In the genomic region with DNA sequence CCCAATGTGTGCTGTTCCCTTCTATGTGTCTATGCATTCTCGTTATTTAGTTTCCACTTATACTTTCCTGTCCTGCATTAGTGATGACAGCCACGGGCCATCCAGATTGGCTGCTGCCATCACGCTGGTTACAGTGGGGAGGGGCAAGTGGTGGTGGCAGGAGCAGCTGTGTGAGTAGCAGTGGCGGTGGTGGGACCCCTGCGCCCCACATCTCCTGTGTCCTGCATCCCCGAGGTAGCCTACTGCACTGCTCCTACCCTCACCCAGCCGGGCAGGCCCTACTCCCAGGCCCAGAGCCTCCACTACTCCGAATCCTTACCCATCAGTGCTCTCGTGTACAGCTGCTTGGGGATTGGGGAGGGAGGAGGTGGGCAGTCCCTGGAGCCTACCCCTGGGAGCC, we compare ENCODE assay signal across 16 cellular contexts.
A peak's percentile ranks its signal among the peaks of the same experiment; 100 is the strongest.
DNase-seq lines count a peak whose midpoint lies in the region; ATAC-seq and TF ChIP-seq lines count a peak whose summit lies in the region.
"Had no signal": no experiment of that assay in that cellular context is flagged by ENCODE, and none has a peak within 500 bp of the region (broad histone marks: within the 10 kb centered on the region; RNA-seq: fewer than 3 reads in every experiment).

No MANE protein-coding gene starts in this region.

- no peaks in the 10 kb centered on the region for H3K36me3 Mint-ChIP-seq in naive thymus-derived CD4-positive, alpha-beta T cell
- no peaks in the 10 kb centered on the region for H3K36me3 Mint-ChIP-seq in stimulated activated memory B cell treated with anti-CD40 and anti-IgM and Interleukin-4, amounts not matched to agents 10 μg/mL and 1 μg/mL and 100 μg/mL, for 72 hours
- H3K36me3 Mint-ChIP-seq: CD8-positive, alpha-beta T cell had no signal

- in situ Hi-C loops in ACHN (cut with HindIII; ENCODE audit: low pct_ligation_motif_present, low pct_unique_long_range_greater_than_20kb, low sequenced_read_pairs), result no loop called here

- TF ChIP-seq EP300 in suprapubic skin (IDR thresholded peaks at IDR 0.05), result no peak

- ATAC-seq in Right ventricle myocardium inferior (no peak), heart right ventricle (no peak), psoas muscle (no peak)
- ATAC-seq in naive thymus-derived CD4-positive, alpha-beta T cell, result peak; percentile 8
- ATAC-seq in stimulated activated memory B cell treated with anti-CD40 and anti-IgM and Interleukin-4, amounts not matched to agents 10 μg/mL and 1 μg/mL and 100 μg/mL, for 72 hours, result peak; percentile 34
- ATAC-seq: A549; CD8-positive, alpha-beta T cell; HepG2 had no signal

- TF ChIP-seq CTCF in heart right ventricle (IDR thresholded peaks at IDR 0.05), result no peak
- no peak for TF ChIP-seq CTCF in suprapubic skin (IDR thresholded peaks at IDR 0.05)
- TF ChIP-seq CTCF in psoas muscle (IDR thresholded peaks at IDR 0.05), result no peak

- CTCF ChIA-PET in naive thymus-derived CD4-positive, alpha-beta T cell (lab: Charles Lee), result no interaction called here

- no peak for TF ChIP-seq POLR2A in suprapubic skin (IDR thresholded peaks at IDR 0.05)

- H3K27ac ChIP-seq in heart right ventricle (no peak overlapping the region), suprapubic skin (no peak overlapping the region), psoas muscle (no peak overlapping the region)
- H3K27ac ChIP-seq in naive thymus-derived CD4-positive, alpha-beta T cell (ENCODE audit: low read depth, low read length), result no peak overlapping the region
- H3K27ac ChIP-seq: 22Rv1; A549; BLaER1 treated with 17β-estradiol and CSF1 and Interleukin-3, amounts not matched to agents 10 nM and 100 nM had no signal

- no peak overlapping the region for H3K27ac Mint-ChIP-seq in naive thymus-derived CD4-positive, alpha-beta T cell
- no peak overlapping the region for H3K27ac Mint-ChIP-seq in stimulated activated memory B cell treated with anti-CD40 and anti-IgM and Interleukin-4, amounts not matched to agents 10 μg/mL and 1 μg/mL and 100 μg/mL, for 72 hours
- H3K27ac Mint-ChIP-seq: CD8-positive, alpha-beta T cell; H9 had no signal

- WGBS in heart right ventricle, 2 donors, result 84 to 87% methylated on average over 9 of the region's 9 CpGs
- WGBS in suprapubic skin, result 91% methylated on average over 7 of the region's 9 CpGs
- WGBS in psoas muscle, 3 donors, result 85 to 90% (median 85%) methylated on average over 9 of the region's 9 CpGs

- H3K27me3 ChIP-seq in heart right ventricle (no peaks in the 10 kb centered on the region), suprapubic skin (no peaks in the 10 kb centered on the region), psoas muscle (ENCODE audit: insufficient read depth in 3 of 3, low read length in 2 of 3) (no peaks in the 10 kb centered on the region)
- no peaks in the 10 kb centered on the region for H3K27me3 ChIP-seq in naive thymus-derived CD4-positive, alpha-beta T cell (ENCODE audit: control insufficient read depth in 2 of 2, insufficient read depth in 2 of 2, low read length in 2 of 2)
- H3K27me3 ChIP-seq: BLaER1 treated with 17β-estradiol and CSF1 and Interleukin-3, amounts not matched to agents 10 nM and 100 nM had no signal

- no peaks in the 10 kb centered on the region for H3K36me3 ChIP-seq in heart right ventricle
- no peaks in the 10 kb centered on the region for H3K36me3 ChIP-seq in naive thymus-derived CD4-positive, alpha-beta T cell (ENCODE audit: control insufficient read depth in 2 of 3, insufficient read depth in 3 of 3, low read length in 3 of 3)
- H3K36me3 ChIP-seq in suprapubic skin, result no peaks in the 10 kb centered on the region
- no peaks in the 10 kb centered on the region for H3K36me3 ChIP-seq in psoas muscle (ENCODE audit: insufficient read depth in 1 of 2, low read depth in 1 of 2)
- H3K36me3 ChIP-seq: BLaER1 treated with 17β-estradiol and CSF1 and Interleukin-3, amounts not matched to agents 10 nM and 100 nM had no signal

- H3K27me3 Mint-ChIP-seq in naive thymus-derived CD4-positive, alpha-beta T cell, result no peaks in the 10 kb centered on the region
- H3K27me3 Mint-ChIP-seq in stimulated activated memory B cell treated with anti-CD40 and anti-IgM and Interleukin-4, amounts not matched to agents 10 μg/mL and 1 μg/mL and 100 μg/mL, for 72 hours, result no peaks in the 10 kb centered on the region

- DNase-seq in Right ventricle myocardium inferior (ENCODE audit: missing footprints), result peak; percentile 62
- no peak for DNase-seq in heart right ventricle
- DNase-seq in naive thymus-derived CD4-positive, alpha-beta T cell, result no peak
- no peak for DNase-seq in suprapubic skin (ENCODE audit: low spot score in 2 of 2)
- DNase-seq in psoas muscle, result no peak
- DNase-seq in ACHN, result no peak
- DNase-seq: Calu3; CD8-positive, alpha-beta T cell; DMS79 treated with DMSO at 0.1 percent for 48 hours; GF-D8; H9 had no signal

- POLR2A ChIA-PET in naive thymus-derived CD4-positive, alpha-beta T cell (lab: Charles Lee), result no interaction called here

- H3K9me3 ChIP-seq in heart right ventricle (peaks cover 0 to 68% (median 2%) of the 10 kb centered on the region in 11 donors), suprapubic skin (peaks cover 17% of the 10 kb centered on the region), psoas muscle (no peaks in the 10 kb centered on the region)
- H3K9me3 ChIP-seq in naive thymus-derived CD4-positive, alpha-beta T cell (ENCODE audit: control insufficient read depth in 2 of 3, low read length in 3 of 3), result no peaks in the 10 kb centered on the region
- H3K9me3 ChIP-seq: A549 had no signal

- H3K4me3 Mint-ChIP-seq in naive thymus-derived CD4-positive, alpha-beta T cell, result no peak overlapping the region
- no peak overlapping the region for H3K4me3 Mint-ChIP-seq in stimulated activated memory B cell treated with anti-CD40 and anti-IgM and Interleukin-4, amounts not matched to agents 10 μg/mL and 1 μg/mL and 100 μg/mL, for 72 hours
- H3K4me3 Mint-ChIP-seq: CD8-positive, alpha-beta T cell; H9 had no signal

- intact Hi-C loops in Right ventricle myocardium inferior (cut with DNase I) (no loop called here), heart right ventricle (cut with DNase I) (no loop called here), psoas muscle (cut with DNase I) (no loop called here)
- intact Hi-C loops in naive thymus-derived CD4-positive, alpha-beta T cell (cut with micrococcal nuclease), result no loop called here

- H3K4me1 Mint-ChIP-seq in naive thymus-derived CD4-positive, alpha-beta T cell, result no peaks in the 10 kb centered on the region
- no peaks in the 10 kb centered on the region for H3K4me1 Mint-ChIP-seq in stimulated activated memory B cell treated with anti-CD40 and anti-IgM and Interleukin-4, amounts not matched to agents 10 μg/mL and 1 μg/mL and 100 μg/mL, for 72 hours
- H3K4me1 Mint-ChIP-seq: H9 had no signal

- peaks cover 0 to 27% (median 11%) of the 10 kb centered on the region in 11 donors for H3K9me3 Mint-ChIP-seq in naive thymus-derived CD4-positive, alpha-beta T cell
- peaks cover 9% of the 10 kb centered on the region for H3K9me3 Mint-ChIP-seq in stimulated activated memory B cell treated with anti-CD40 and anti-IgM and Interleukin-4, amounts not matched to agents 10 μg/mL and 1 μg/mL and 100 μg/mL, for 72 hours

- H3K4me3 ChIP-seq in heart right ventricle, result no peak overlapping the region
- no peak overlapping the region for H3K4me3 ChIP-seq in naive thymus-derived CD4-positive, alpha-beta T cell (ENCODE audit: low read length)
- H3K4me3 ChIP-seq in suprapubic skin, result no peak overlapping the region
- H3K4me3 ChIP-seq in psoas muscle, result no peak overlapping the region
- H3K4me3 ChIP-seq: A549; BLaER1 treated with 17β-estradiol and CSF1 and Interleukin-3, amounts not matched to agents 10 nM and 100 nM had no signal

- H3K4me1 ChIP-seq in heart right ventricle (no peaks in the 10 kb centered on the region), suprapubic skin (no peaks in the 10 kb centered on the region), psoas muscle (no peaks in the 10 kb centered on the region)
- H3K4me1 ChIP-seq in naive thymus-derived CD4-positive, alpha-beta T cell (ENCODE audit: control insufficient read depth in 2 of 2, insufficient read depth in 2 of 2, low read length in 2 of 2), result no peaks in the 10 kb centered on the region
- H3K4me1 ChIP-seq: A549; BLaER1 treated with 17β-estradiol and CSF1 and Interleukin-3, amounts not matched to agents 10 nM and 100 nM had no signal

Comparison
In these comparisons a context has a peak if more than half of its experiments do, and no peak if none do; other contexts are left out.
1. ATAC-seq: peak in naive thymus-derived CD4-positive, alpha-beta T cell (single experiment) and stimulated activated memory B cell treated with anti-CD40 and anti-IgM and Interleukin-4, amounts not matched to agents 10 μg/mL and 1 μg/mL and 100 μg/mL, for 72 hours (single experiment); none in Right ventricle myocardium inferior (single experiment), heart right ventricle (0 of 8) and psoas muscle (0 of 4).